ENCODE assay signal across 17 cellular contexts in the genomic region with DNA sequence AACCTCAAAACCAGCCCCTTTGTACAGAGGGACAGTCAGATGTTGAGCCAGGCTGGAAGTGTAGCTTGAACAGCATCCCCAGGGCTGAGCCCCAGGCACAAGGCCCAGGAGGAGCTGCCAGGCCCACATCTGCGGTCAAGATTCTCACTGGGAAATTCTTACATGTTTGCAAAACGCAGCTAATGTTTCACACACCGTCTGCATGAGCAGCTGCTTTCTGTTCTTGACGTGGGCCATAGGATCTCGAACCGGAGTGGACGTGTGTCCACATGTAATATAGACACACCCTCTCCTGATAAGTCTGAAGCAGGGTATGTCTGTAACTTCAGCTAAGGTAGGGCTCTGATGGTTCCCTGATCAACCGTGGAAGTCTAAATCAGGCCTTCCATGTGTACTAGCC. TPM values are rescaled to one million over a fixed set of nuclear protein-coding genes. Genes with fewer than 3 reads are reported as not detected.
DNase-seq lines count a peak whose midpoint lies in the region; ATAC-seq and TF ChIP-seq lines count a peak whose summit lies in the region.
"Had no signal": no experiment of that assay in that cellular context is flagged by ENCODE, and none has a peak within 500 bp of the region (broad histone marks: within the 10 kb centered on the region; RNA-seq: fewer than 3 reads in every experiment).

No MANE protein-coding gene starts in this region.

- POLR2A ChIA-PET in PC-9 (lab: Charles Lee; ENCODE audit: unreplicated experiment): no interaction called here

- H3K9me2 ChIP-seq in PC-9 (ENCODE audit: insufficient read depth): no peaks in the 10 kb centered on the region

- CTCF ChIA-PET in PC-9 (lab: Charles Lee): no interaction called here

- no peaks in the 10 kb centered on the region for H4K20me1 ChIP-seq in PC-9 (ENCODE audit: insufficient read depth)

- peak; percentile 69 to 79 for TF ChIP-seq POLR2A in gastrocnemius medialis (IDR thresholded peaks at IDR 0.05)

- H3K36me3 ChIP-seq in gastrocnemius medialis (no peaks in the 10 kb centered on the region), PC-9 (ENCODE audit: low read depth) (no peaks in the 10 kb centered on the region)
- H3K36me3 ChIP-seq: right lobe of liver had no signal

- peak; percentile 87 for DNase-seq in AG20443 (ENCODE audit: low spot score)
- DNase-seq in cardiac fibroblast (ENCODE audit: low read depth in 2 of 2): peak; percentile 40 to 83
- peak; percentile 73 for DNase-seq in left ventricle myocardium superior
- peak; percentile 82 to 91 for DNase-seq in gastrocnemius medialis
- no peak for DNase-seq in PC-9
- DNase-seq in NCI-H2171 (lab: John Stamatoyannopoulos, UW): no peak
- no peak for DNase-seq in NCI-H1417 treated with DMSO at 0.1 percent for 48 hours (lab: John Stamatoyannopoulos, UW)
- no peak for DNase-seq in T-helper 1 cell
- DNase-seq: ACHN; activated B cell treated with CpG ODN at 0.5 μM for 24 hours; activated naive CD8-positive, alpha-beta T cell treated with anti-CD3 and anti-CD28 coated beads, Interleukin-2, amount 50 U/mL, for 24 hours; dermis blood vessel endothelial cell; DMS153; kidney; NCI-H2029 treated with DMSO at 0.1 percent for 48 hours; right lobe of liver; stimulated activated naive CD8-positive, alpha-beta T cell treated with anti-CD3 and anti-CD28 coated beads, Interleukin-15, amount 100 ng/mL, for 72 hours had no signal

- no peak overlapping the region for H3K4me3 ChIP-seq in cardiac fibroblast (replicated peaks in 1 of 2; ENCODE audit: low read depth in 2 of 2, low read length in 2 of 2)
- peak overlapping the region in 2 of 4 donors; percentile 11 to 18 for H3K4me3 ChIP-seq in gastrocnemius medialis
- no peak overlapping the region for H3K4me3 ChIP-seq in PC-9
- H3K4me3 ChIP-seq: right lobe of liver had no signal

- H3K4me2 ChIP-seq in PC-9: no peak overlapping the region

- in situ Hi-C loops in gastrocnemius medialis (cut with MboI; ENCODE audit: low sequenced_read_pairs in 4 of 4): loop anchor here (10.0 to 25.0 kb wide), 3 partner anchors 285 to 385 kb away; a partner anchor contains a TSS

- H3K9me3 ChIP-seq in gastrocnemius medialis (no peaks in the 10 kb centered on the region), PC-9 (ENCODE audit: insufficient read depth, low read depth) (no peaks in the 10 kb centered on the region)
- H3K9me3 ChIP-seq: right lobe of liver had no signal

- H3K4me1 ChIP-seq in gastrocnemius medialis (peaks cover 37 to 46% of the 10 kb centered on the region in 2 donors), PC-9 (replicated peaks; ENCODE audit: insufficient read depth) (no peaks in the 10 kb centered on the region)
- H3K4me1 ChIP-seq: right lobe of liver had no signal

- H3F3A ChIP-seq in PC-9 (ENCODE audit: insufficient read depth, low read depth): no peaks in the 10 kb centered on the region

- peak; percentile 79 for ATAC-seq in left ventricle myocardium superior
- ATAC-seq in gastrocnemius medialis: peak; percentile 56 to 65
- ATAC-seq: activated naive CD8-positive, alpha-beta T cell treated with anti-CD3 and anti-CD28 coated beads, Interleukin-2, amount 50 U/mL, for 24 hours; right lobe of liver; stimulated activated naive CD8-positive, alpha-beta T cell treated with anti-CD3 and anti-CD28 coated beads, Interleukin-15, amount 100 ng/mL, for 72 hours had no signal

- no peaks in the 10 kb centered on the region for H3K79me2 ChIP-seq in PC-9 (ENCODE audit: low read depth)

- BruUV-seq in PC-9 (replicated peaks; lab: Mats Ljungman, UMichigan): no TSS peak

- intact Hi-C loops in left ventricle myocardium superior (cut with micrococcal nuclease): no loop called here
- intact Hi-C loops in gastrocnemius medialis (cut with DNase I; ENCODE audit: low total_unique reads): loop anchor here (1.0 to 5.0 kb wide), 4 partner anchors 21 to 525 kb away; a partner anchor contains a TSS
- intact Hi-C loops in PC-9 (cut with micrococcal nuclease; ENCODE audit: unreplicated experiment): no loop called here

- TF ChIP-seq CTCF in cardiac fibroblast (IDR thresholded peaks at IDR 0.05; ENCODE audit: low read depth, low read length) (no peak), gastrocnemius medialis (IDR thresholded peaks at IDR 0.05 in 4 of 5, conservative IDR thresholded peaks at IDR 0.05 in 1 of 5) (no peak), PC-9 (conservative IDR thresholded peaks at IDR 0.05) (no peak)

- H3K27me3 ChIP-seq in gastrocnemius medialis: no peaks in the 10 kb centered on the region
- no peaks in the 10 kb centered on the region for H3K27me3 ChIP-seq in PC-9 (ENCODE audit: insufficient read depth, low read depth)
- H3K27me3 ChIP-seq: right lobe of liver had no signal

- no peak overlapping the region for H2AFZ ChIP-seq in PC-9

- H3K27ac ChIP-seq in gastrocnemius medialis (peak overlapping the region; percentile 84 to 95 (median 88)), PC-9 (no peak overlapping the region)
- H3K27ac ChIP-seq: right lobe of liver had no signal

RNA-seq across cellular contexts. Expression of a gene that starts 41.3 kb away (rescaled TPM):
- total RNA-seq in left ventricle myocardium superior (9.7 TPM), gastrocnemius medialis (10 to 100 TPM; 11.0 to 31.1 (median 17.3) TPM), PC-9 (2021) (28.0 and 37.6 TPM in 2 replicates)

Comparison
In these comparisons a context has a peak if more than half of its experiments do, and no peak if none do; other contexts are left out.
1. DNase-seq: peak in AG20443 (single experiment), cardiac fibroblast (2 of 2), left ventricle myocardium superior (single experiment) and gastrocnemius medialis (2 of 2); none in PC-9 (0 of 2), NCI-H2171 (single experiment), NCI-H1417 treated with DMSO at 0.1 percent for 48 hours (single experiment) and T-helper 1 cell (0 of 5).